In the genomic region with DNA sequence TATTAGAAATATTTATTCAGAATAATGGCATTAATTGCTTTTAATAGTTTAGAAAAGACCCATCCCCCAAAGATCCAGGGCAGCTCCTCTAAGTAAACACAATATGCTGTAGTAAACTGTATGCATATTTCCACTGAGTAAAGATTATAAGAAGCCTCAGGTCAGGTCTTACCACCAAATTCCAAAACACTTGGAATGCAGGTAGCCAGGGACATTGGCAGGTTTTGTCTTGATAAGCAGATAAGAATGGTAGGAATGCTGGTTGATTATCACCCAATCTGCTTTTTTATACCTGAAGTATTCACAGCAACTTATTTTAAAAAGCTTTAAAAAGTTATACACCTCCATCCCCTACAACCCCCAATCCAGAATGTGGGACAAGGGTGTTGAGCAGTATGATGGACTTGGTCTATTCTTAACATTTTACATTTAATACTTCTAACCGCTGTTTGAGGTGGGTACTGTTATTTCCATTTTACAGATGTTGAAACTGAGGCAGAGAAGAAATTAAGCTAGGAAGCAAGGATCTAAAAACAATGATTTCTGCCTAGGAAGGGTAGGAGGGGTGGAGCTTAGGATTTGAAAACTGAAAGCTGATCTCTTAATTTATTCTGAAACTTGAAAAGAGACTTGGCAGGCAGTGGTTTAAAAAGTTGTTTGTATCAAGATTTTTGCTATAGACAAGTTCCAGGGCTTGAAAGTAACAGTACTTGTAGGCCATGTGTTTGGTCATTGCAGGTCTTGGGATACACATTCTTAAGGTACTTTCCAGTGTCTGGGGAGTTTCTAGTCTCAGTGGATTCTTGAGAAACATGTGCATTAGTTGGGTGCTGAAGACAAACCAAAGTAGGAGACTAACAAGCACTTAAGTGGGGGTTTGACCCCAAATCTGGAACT, we compare ENCODE assay signal across 1 cellular context.
TF ChIP-seq lines count a peak whose summit lies in the region.

No MANE protein-coding gene starts in this region.

TF ChIP-seq in HCT116, 20 proteins besides CTCF, POLR2A, EP300 and RAD21 (continued from another document):
- TF ChIP-seq, protein P1, sequence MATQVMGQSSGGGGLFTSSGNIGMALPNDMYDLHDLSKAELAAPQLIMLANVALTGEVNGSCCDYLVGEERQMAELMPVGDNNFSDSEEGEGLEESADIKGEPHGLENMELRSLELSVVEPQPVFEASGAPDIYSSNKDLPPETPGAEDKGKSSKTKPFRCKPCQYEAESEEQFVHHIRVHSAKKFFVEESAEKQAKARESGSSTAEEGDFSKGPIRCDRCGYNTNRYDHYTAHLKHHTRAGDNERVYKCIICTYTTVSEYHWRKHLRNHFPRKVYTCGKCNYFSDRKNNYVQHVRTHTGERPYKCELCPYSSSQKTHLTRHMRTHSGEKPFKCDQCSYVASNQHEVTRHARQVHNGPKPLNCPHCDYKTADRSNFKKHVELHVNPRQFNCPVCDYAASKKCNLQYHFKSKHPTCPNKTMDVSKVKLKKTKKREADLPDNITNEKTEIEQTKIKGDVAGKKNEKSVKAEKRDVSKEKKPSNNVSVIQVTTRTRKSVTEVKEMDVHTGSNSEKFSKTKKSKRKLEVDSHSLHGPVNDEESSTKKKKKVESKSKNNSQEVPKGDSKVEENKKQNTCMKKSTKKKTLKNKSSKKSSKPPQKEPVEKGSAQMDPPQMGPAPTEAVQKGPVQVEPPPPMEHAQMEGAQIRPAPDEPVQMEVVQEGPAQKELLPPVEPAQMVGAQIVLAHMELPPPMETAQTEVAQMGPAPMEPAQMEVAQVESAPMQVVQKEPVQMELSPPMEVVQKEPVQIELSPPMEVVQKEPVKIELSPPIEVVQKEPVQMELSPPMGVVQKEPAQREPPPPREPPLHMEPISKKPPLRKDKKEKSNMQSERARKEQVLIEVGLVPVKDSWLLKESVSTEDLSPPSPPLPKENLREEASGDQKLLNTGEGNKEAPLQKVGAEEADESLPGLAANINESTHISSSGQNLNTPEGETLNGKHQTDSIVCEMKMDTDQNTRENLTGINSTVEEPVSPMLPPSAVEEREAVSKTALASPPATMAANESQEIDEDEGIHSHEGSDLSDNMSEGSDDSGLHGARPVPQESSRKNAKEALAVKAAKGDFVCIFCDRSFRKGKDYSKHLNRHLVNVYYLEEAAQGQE (IDR thresholded peaks at IDR 0.05; ENCODE audit: low read depth): no peak
- TF ChIP-seq EZH2phosphoT487 (IDR thresholded peaks at IDR 0.05; ENCODE audit: borderline replicate concordance): no peak
- no peak for TF ChIP-seq CEBPB (IDR thresholded peaks at IDR 0.05; ENCODE audit: low read depth)
- no peak for TF ChIP-seq EZH2 (IDR thresholded peaks at IDR 0.05)
- TF ChIP-seq ZNF274 (IDR thresholded peaks at IDR 0.05; ENCODE audit: low read depth, low read length): no peak
- no peak for TF ChIP-seq FOSL1 (IDR thresholded peaks at IDR 0.05; ENCODE audit: low read depth)
- TF ChIP-seq EGR1 (IDR thresholded peaks at IDR 0.05; ENCODE audit: low read depth): no peak
- TF ChIP-seq, protein P2, sequence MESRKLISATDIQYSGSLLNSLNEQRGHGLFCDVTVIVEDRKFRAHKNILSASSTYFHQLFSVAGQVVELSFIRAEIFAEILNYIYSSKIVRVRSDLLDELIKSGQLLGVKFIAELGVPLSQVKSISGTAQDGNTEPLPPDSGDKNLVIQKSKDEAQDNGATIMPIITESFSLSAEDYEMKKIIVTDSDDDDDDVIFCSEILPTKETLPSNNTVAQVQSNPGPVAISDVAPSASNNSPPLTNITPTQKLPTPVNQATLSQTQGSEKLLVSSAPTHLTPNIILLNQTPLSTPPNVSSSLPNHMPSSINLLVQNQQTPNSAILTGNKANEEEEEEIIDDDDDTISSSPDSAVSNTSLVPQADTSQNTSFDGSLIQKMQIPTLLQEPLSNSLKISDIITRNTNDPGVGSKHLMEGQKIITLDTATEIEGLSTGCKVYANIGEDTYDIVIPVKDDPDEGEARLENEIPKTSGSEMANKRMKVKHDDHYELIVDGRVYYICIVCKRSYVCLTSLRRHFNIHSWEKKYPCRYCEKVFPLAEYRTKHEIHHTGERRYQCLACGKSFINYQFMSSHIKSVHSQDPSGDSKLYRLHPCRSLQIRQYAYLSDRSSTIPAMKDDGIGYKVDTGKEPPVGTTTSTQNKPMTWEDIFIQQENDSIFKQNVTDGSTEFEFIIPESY (IDR thresholded peaks at IDR 0.05; ENCODE audit: extremely low read depth, insufficient replicate concordance, low read length): no peak
- TF ChIP-seq TCF7L2 (IDR thresholded peaks at IDR 0.05; ENCODE audit: borderline replicate concordance, extremely low read depth, insufficient read depth, insufficient read length): no peak
TF ChIP-seq in HCT116: peak in this region for 0.
